In the genomic region with DNA sequence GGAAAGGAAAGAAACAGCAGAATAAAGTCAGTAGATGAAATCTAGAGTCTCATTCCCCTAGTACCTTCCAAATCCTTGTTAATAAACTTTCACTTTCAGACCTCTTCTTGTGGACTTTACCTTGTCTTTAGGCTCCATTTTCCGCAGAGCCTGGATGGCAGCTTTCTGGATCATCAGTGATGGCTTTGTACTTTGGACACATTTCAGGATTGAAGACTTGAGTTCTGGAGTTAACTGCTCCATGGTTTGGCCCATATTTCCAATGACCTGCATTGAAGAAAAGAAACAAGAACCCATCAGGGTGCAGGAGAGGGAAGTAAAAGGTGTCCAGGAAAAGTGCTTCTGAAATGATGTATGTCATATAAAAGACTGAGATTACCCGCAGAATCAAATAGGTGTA, we compare ENCODE assay signal across 1 cellular context.
TF ChIP-seq lines count a peak whose summit lies in the region.

No MANE protein-coding gene starts in this region.

TF ChIP-seq in HepG2, 621 proteins besides CTCF, POLR2A, EP300 and RAD21 (continued from another document):
- TF ChIP-seq, protein P1, sequence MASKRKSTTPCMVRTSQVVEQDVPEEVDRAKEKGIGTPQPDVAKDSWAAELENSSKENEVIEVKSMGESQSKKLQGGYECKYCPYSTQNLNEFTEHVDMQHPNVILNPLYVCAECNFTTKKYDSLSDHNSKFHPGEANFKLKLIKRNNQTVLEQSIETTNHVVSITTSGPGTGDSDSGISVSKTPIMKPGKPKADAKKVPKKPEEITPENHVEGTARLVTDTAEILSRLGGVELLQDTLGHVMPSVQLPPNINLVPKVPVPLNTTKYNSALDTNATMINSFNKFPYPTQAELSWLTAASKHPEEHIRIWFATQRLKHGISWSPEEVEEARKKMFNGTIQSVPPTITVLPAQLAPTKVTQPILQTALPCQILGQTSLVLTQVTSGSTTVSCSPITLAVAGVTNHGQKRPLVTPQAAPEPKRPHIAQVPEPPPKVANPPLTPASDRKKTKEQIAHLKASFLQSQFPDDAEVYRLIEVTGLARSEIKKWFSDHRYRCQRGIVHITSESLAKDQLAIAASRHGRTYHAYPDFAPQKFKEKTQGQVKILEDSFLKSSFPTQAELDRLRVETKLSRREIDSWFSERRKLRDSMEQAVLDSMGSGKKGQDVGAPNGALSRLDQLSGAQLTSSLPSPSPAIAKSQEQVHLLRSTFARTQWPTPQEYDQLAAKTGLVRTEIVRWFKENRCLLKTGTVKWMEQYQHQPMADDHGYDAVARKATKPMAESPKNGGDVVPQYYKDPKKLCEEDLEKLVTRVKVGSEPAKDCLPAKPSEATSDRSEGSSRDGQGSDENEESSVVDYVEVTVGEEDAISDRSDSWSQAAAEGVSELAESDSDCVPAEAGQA (IDR thresholded peaks at IDR 0.05; ENCODE audit: low read depth), result no peak
- TF ChIP-seq, protein P1 (CRISPR knock-in tag; IDR thresholded peaks at IDR 0.05; ENCODE audit: borderline replicate concordance), result no peak
- no peak for TF ChIP-seq ZNF552 (CRISPR knock-in tag; IDR thresholded peaks at IDR 0.05; ENCODE audit: borderline replicate concordance)
- peak; percentile 74; the same call in 1 of the 2 replicates for TF ChIP-seq RBFOX2 (IDR thresholded peaks at IDR 0.05; ENCODE audit: low read depth, low read length)
- no peak for TF ChIP-seq ZNF781 (CRISPR knock-in tag; IDR thresholded peaks at IDR 0.05; ENCODE audit: borderline replicate concordance, not compliant biosample characterization)
- TF ChIP-seq, protein P2, sequence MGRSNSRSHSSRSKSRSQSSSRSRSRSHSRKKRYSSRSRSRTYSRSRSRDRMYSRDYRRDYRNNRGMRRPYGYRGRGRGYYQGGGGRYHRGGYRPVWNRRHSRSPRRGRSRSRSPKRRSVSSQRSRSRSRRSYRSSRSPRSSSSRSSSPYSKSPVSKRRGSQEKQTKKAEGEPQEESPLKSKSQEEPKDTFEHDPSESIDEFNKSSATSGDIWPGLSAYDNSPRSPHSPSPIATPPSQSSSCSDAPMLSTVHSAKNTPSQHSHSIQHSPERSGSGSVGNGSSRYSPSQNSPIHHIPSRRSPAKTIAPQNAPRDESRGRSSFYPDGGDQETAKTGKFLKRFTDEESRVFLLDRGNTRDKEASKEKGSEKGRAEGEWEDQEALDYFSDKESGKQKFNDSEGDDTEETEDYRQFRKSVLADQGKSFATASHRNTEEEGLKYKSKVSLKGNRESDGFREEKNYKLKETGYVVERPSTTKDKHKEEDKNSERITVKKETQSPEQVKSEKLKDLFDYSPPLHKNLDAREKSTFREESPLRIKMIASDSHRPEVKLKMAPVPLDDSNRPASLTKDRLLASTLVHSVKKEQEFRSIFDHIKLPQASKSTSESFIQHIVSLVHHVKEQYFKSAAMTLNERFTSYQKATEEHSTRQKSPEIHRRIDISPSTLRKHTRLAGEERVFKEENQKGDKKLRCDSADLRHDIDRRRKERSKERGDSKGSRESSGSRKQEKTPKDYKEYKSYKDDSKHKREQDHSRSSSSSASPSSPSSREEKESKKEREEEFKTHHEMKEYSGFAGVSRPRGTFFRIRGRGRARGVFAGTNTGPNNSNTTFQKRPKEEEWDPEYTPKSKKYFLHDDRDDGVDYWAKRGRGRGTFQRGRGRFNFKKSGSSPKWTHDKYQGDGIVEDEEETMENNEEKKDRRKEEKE (IDR thresholded peaks at IDR 0.05), result no peak
- TF ChIP-seq, protein P3, sequence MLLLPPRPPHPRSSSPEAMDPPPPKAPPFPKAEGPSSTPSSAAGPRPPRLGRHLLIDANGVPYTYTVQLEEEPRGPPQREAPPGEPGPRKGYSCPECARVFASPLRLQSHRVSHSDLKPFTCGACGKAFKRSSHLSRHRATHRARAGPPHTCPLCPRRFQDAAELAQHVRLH (CRISPR knock-in tag; IDR thresholded peaks at IDR 0.05; ENCODE audit: borderline replicate concordance, low read depth), result no peak
- TF ChIP-seq ZNF616 (CRISPR knock-in tag; IDR thresholded peaks at IDR 0.05; ENCODE audit: low read depth), result no peak
- TF ChIP-seq, protein P4, sequence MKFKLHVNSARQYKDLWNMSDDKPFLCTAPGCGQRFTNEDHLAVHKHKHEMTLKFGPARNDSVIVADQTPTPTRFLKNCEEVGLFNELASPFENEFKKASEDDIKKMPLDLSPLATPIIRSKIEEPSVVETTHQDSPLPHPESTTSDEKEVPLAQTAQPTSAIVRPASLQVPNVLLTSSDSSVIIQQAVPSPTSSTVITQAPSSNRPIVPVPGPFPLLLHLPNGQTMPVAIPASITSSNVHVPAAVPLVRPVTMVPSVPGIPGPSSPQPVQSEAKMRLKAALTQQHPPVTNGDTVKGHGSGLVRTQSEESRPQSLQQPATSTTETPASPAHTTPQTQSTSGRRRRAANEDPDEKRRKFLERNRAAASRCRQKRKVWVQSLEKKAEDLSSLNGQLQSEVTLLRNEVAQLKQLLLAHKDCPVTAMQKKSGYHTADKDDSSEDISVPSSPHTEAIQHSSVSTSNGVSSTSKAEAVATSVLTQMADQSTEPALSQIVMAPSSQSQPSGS (CRISPR knock-in tag; IDR thresholded peaks at IDR 0.05), result peak; percentile 0; the same call in 1 of the 2 replicates
